ENCODE assay signal across 8 cellular contexts in genomic region chr5:55535199-55535905, GRCh38. TPM values are rescaled to one million over a fixed set of nuclear protein-coding genes. Genes with fewer than 3 reads are reported as not detected.
DNase-seq lines count a peak whose midpoint lies in the region; ATAC-seq lines count a peak whose summit lies in the region.

No MANE protein-coding gene starts in this region.

- peaks cover 23% of the 10 kb centered on the region for H3K36me3 Mint-ChIP-seq in activated naive CD4-positive, alpha-beta T cell treated with anti-CD3 and anti-CD28 coated beads, Interleukin-2, amount 10 ng/mL, durations not matched to agents 7 days and 5 days
- peaks cover 0 to 3% of the 10 kb centered on the region in 2 donors for H3K36me3 Mint-ChIP-seq in activated naive CD4-positive, alpha-beta T cell treated with anti-CD3 and anti-CD28 coated beads, Interleukin-2, amount 50 U/mL, for 72 hours

- H3K27ac Mint-ChIP-seq in activated naive CD4-positive, alpha-beta T cell treated with anti-CD3 and anti-CD28 coated beads, Interleukin-2, amount 10 ng/mL, durations not matched to agents 7 days and 5 days, result peak overlapping the region; percentile 89
- H3K27ac Mint-ChIP-seq in activated naive CD4-positive, alpha-beta T cell treated with anti-CD3 and anti-CD28 coated beads, Interleukin-2, amount 50 U/mL, for 72 hours, result peak overlapping the region; percentile 17 to 89

- no peaks in the 10 kb centered on the region for H3K9me3 Mint-ChIP-seq in activated naive CD4-positive, alpha-beta T cell treated with anti-CD3 and anti-CD28 coated beads, Interleukin-2, amount 10 ng/mL, durations not matched to agents 7 days and 5 days
- no peaks in the 10 kb centered on the region for H3K9me3 Mint-ChIP-seq in activated naive CD4-positive, alpha-beta T cell treated with anti-CD3 and anti-CD28 coated beads, Interleukin-2, amount 50 U/mL, for 72 hours

- peaks cover 6 to 13% (median 10%) of the 10 kb centered on the region in 3 donors for H3K4me1 ChIP-seq in skeletal muscle tissue (ENCODE audit: control insufficient read depth in 3 of 3, insufficient read depth in 3 of 3, low read length in 3 of 3)

- peaks cover 0 to 4% (median 3%) of the 10 kb centered on the region in 3 donors for H3K36me3 ChIP-seq in skeletal muscle tissue (ENCODE audit: control insufficient read depth in 3 of 3, insufficient read depth in 3 of 3, low read length in 3 of 3)

- peak overlapping the region; percentile 94 for H3K4me3 Mint-ChIP-seq in activated naive CD4-positive, alpha-beta T cell treated with anti-CD3 and anti-CD28 coated beads, Interleukin-2, amount 10 ng/mL, durations not matched to agents 7 days and 5 days

- peak overlapping the region; percentile 88 to 93 (median 93) for H3K9ac ChIP-seq in skeletal muscle tissue (ENCODE audit: low read depth in 1 of 3, low read length in 3 of 3)

- DNase-seq in activated naive CD4-positive, alpha-beta T cell treated with anti-CD3 and anti-CD28 coated beads, Interleukin-2, amount 10 ng/mL, durations not matched to agents 7 days and 5 days, result no peak
- DNase-seq in activated naive CD4-positive, alpha-beta T cell treated with anti-CD3 and anti-CD28 coated beads, Interleukin-2, amount 50 U/mL, for 16 hours, result no peak
- no peak for DNase-seq in activated naive CD4-positive, alpha-beta T cell treated with anti-CD3 and anti-CD28 coated beads, Interleukin-2, amount 50 U/mL, for 72 hours (ENCODE audit: low spot score in 2 of 2)
- peak; percentile 50 for DNase-seq in iPS DF 19.7 (ENCODE audit: low read depth, low spot score)
- DNase-seq in CD1c-positive myeloid dendritic cell (ENCODE audit: extremely low spot score), result no peak

- no peaks in the 10 kb centered on the region for H3K27me3 ChIP-seq in skeletal muscle tissue (ENCODE audit: control insufficient read depth in 3 of 3, insufficient read depth in 3 of 3, low read length in 3 of 3)

- H3K27me3 Mint-ChIP-seq in activated naive CD4-positive, alpha-beta T cell treated with anti-CD3 and anti-CD28 coated beads, Interleukin-2, amount 10 ng/mL, durations not matched to agents 7 days and 5 days, result no peaks in the 10 kb centered on the region

- peak overlapping the region; percentile 80 for H3K27ac ChIP-seq in skeletal muscle tissue (ENCODE audit: low read depth, low read length)

- peaks cover 73% of the 10 kb centered on the region for H3K4me1 Mint-ChIP-seq in activated naive CD4-positive, alpha-beta T cell treated with anti-CD3 and anti-CD28 coated beads, Interleukin-2, amount 10 ng/mL, durations not matched to agents 7 days and 5 days

- peak overlapping the region; percentile 94 to 96 (median 95) for H3K4me3 ChIP-seq in skeletal muscle tissue (ENCODE audit: low read length in 3 of 3)

- ATAC-seq in HG03378 (IDR thresholded peaks at IDR 0.05; ENCODE audit: unreplicated experiment), result peak; percentile 8
- peak in 1 of 2 donors; percentile 21 for ATAC-seq in activated naive CD4-positive, alpha-beta T cell treated with anti-CD3 and anti-CD28 coated beads, Interleukin-2, amount 50 U/mL, for 72 hours
- no peak for ATAC-seq in GM19324 (IDR thresholded peaks at IDR 0.05; ENCODE audit: low FRiP score, unreplicated experiment)

- no peaks in the 10 kb centered on the region for H3K9me3 ChIP-seq in skeletal muscle tissue (ENCODE audit: control insufficient read depth in 3 of 3, low read length in 3 of 3)

- CTCF ChIA-PET in activated naive CD4-positive, alpha-beta T cell treated with anti-CD3 and anti-CD28 coated beads, Interleukin-2, amount 10 ng/mL, durations not matched to agents 7 days and 5 days (lab: Charles Lee), result no interaction called here

RNA-seq across cellular contexts. Expression of gene PLPP1, which starts 0.6 kb away (rescaled TPM):
- 10 to 100 TPM; 10.8 to 12.5 TPM for total RNA-seq in activated naive CD4-positive, alpha-beta T cell treated with anti-CD3 and anti-CD28 coated beads, Interleukin-2, amount 50 U/mL, for 72 hours
- total RNA-seq in skeletal muscle tissue, result 101 TPM
